In genomic region chr7:128209229-128210035, GRCh38 we compare ENCODE assay signal across 8 cellular contexts. TPM values are rescaled to one million over a fixed set of nuclear protein-coding genes. Genes with fewer than 3 reads are reported as not detected.
A peak's percentile ranks its signal among the peaks of the same experiment; 100 is the strongest.
DNase-seq lines count a peak whose midpoint lies in the region; ATAC-seq and TF ChIP-seq lines count a peak whose summit lies in the region.

No MANE protein-coding gene starts in this region.

- H3K4me3 ChIP-seq in right atrium auricular region, result no peak overlapping the region

- DNase-seq in DMS114 treated with DMSO at 0.1 percent for 48 hours (lab: John Stamatoyannopoulos, UW; ENCODE audit: unreplicated experiment) (peak; percentile 57), NCI-H1092 treated with DMSO at 0.1 percent for 48 hours (lab: John Stamatoyannopoulos, UW) (peak; percentile 78), T-helper 2 cell (peak; percentile 21 to 68 (median 51)), amygdala (lab: John Stamatoyannopoulos, UW) (peak in 50 of 56 donors; percentile 12 to 79 (median 40)), right atrium auricular region (ENCODE audit: low spot score) (peak; percentile 78), sciatic nerve (ENCODE audit: low spot score) (peak; percentile 80)

- H3K27ac ChIP-seq in right atrium auricular region, result no peak overlapping the region

- no peaks in the 10 kb centered on the region for H3K36me3 ChIP-seq in right atrium auricular region

- H3K27me3 ChIP-seq in right atrium auricular region, result no peaks in the 10 kb centered on the region

- peak; percentile 70 for ATAC-seq in GM21619 (IDR thresholded peaks at IDR 0.05; ENCODE audit: unreplicated experiment)
- peak; percentile 85 for ATAC-seq in sciatic nerve
- no peak for ATAC-seq in GM18870 (IDR thresholded peaks at IDR 0.05; ENCODE audit: unreplicated experiment)

- H3K9me3 ChIP-seq in right atrium auricular region, result no peaks in the 10 kb centered on the region

- no peaks in the 10 kb centered on the region for H3K4me1 ChIP-seq in right atrium auricular region

- peak; percentile 97 to 99 for TF ChIP-seq CTCF in right atrium auricular region (IDR thresholded peaks at IDR 0.05)

- intact Hi-C loops in sciatic nerve (cut with DNase I), result loop anchor here (5.0 kb wide), 2 partner anchors 72 to 502 kb away; no protein-coding TSS in a partner anchor

RNA-seq across cellular contexts. Expression of gene LEP, which starts 31.6 kb away (rescaled TPM):
- total RNA-seq in right atrium auricular region (1 to 10 TPM in 1 of 2 donors, under 1 TPM in 1; 0.22 to 2.2 TPM), sciatic nerve (7.2 TPM)
